21 cellular contexts compared by ENCODE assay signal in genomic region chr14:63795532-63795931, GRCh38.
"Had no signal": no experiment of that assay in that cellular context is flagged by ENCODE, and none has a peak within 500 bp of the region (broad histone marks: within the 10 kb centered on the region; RNA-seq: fewer than 3 reads in every experiment).

No MANE protein-coding gene starts in this region.

- H3K4me2 ChIP-seq: hepatocyte had no signal

- H3K27me3 ChIP-seq: esophagus squamous epithelium, gastroesophageal sphincter, hepatocyte, stomach, thyroid gland, upper lobe of left lung, vagina had no signal

- H3K27ac ChIP-seq: esophagus squamous epithelium, gastroesophageal sphincter, hepatocyte, stomach, thyroid gland, upper lobe of left lung, vagina had no signal

- H3K4me1 ChIP-seq: vagina had no signal

- H3K9me3 ChIP-seq: esophagus squamous epithelium, gastroesophageal sphincter, stomach, thyroid gland, upper lobe of left lung, vagina had no signal

- H3K79me2 ChIP-seq: hepatocyte had no signal

- H2AFZ ChIP-seq: hepatocyte had no signal

- ATAC-seq: gastroesophageal sphincter; left cardiac atrium; left ventricle myocardium superior; right cardiac atrium; stimulated activated naive B cell treated with anti-CD40 and anti-IgM and Interleukin-4, amounts not matched to agents 10 μg/mL and 1 μg/mL and 100 μg/mL, for 72 hours had no signal

- H3K36me3 ChIP-seq: esophagus squamous epithelium, gastroesophageal sphincter, stomach, thyroid gland, upper lobe of left lung, vagina had no signal

- FAIRE-seq: bronchial epithelial cell had no signal

- DNase-seq: activated B cell treated with CpG ODN at 0.5 μM for 24 hours; activated effector memory CD4-positive, alpha-beta T cell treated with Interleukin-2 at 50 U/mL for 16 hours; activated naive CD4-positive, alpha-beta T cell treated with Interleukin-2 at 50 U/mL for 16 hours; anterior cingulate cortex; effector CD4-positive, alpha-beta T cell; esophagus squamous epithelium; islet precursor cell; left cardiac atrium; left ventricle myocardium superior; posterior cingulate gyrus; right cardiac atrium; stimulated activated CD4-positive, alpha-beta T cell treated with anti-CD3 and anti-CD28 coated beads, Interleukin-15, amount 100 ng/mL, for 24 hours; stimulated activated CD4-positive, alpha-beta T cell treated with anti-CD3 and anti-CD28 coated beads, Interleukin-2, amount 100 ng/mL, for 24 hours; stimulated activated naive B cell treated with anti-CD40 and anti-IgM and Interleukin-4, amounts not matched to agents 10 μg/mL and 1 μg/mL and 100 μg/mL, for 72 hours; stomach; thyroid gland; upper lobe of left lung had no signal

- H3K4me3 ChIP-seq: esophagus squamous epithelium, gastroesophageal sphincter, hepatocyte, stomach, thyroid gland, upper lobe of left lung, vagina had no signal
